8 cellular contexts compared by ENCODE assay signal in the genomic region with DNA sequence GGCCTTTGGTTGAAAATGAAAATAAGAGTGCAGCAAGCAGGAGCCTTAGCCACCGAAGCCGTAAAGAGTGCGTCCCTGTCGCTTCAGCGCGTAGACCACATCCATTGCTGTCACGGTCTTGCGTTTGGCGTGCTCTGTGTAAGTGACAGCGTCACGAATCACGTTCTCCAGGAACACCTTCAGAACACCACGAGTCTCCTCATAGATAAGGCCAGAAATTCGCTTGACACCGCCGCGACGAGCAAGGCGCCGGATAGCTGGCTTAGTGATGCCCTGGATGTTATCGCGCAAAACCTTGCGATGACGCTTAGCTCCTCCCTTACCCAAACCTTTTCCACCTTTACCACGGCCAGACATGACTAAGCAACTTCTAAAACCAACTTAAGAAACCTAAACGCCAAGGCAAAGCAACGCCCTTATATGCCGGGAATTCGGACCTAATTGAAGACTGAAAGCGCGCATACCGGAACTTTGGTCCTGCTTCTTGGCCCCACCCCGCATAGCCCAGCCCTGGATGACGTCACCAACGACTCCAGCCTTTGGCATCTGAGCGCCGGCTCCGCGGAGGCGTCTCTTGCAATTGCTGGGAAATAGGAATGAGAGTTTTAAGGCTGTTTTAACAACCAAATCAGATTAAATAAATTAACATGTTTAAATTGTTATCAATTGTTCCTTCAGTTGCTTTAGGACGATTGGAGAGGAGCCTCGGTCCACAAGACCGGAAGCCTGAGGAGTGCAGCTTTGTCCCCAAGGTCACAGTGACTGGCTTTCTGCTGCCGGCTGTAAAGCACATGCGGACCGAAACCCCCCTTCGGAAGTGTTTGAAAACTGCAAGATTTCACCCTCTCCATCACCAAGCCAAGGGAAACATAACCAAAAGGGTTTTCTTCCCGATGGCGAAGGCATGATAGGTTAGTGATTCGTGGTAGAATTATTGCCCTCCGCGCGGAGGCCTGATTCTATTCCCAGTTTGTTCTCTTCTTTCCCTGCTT.
DNase-seq lines count a peak whose midpoint lies in the region; ATAC-seq and FAIRE-seq lines count a peak whose summit lies in the region.

No MANE protein-coding gene starts in this region.

- H3K23ac ChIP-seq in mesendoderm (ENCODE audit: low read length), result peak overlapping the region; percentile 69

- peak overlapping the region; percentile 74 for H2BK5ac ChIP-seq in mesendoderm (ENCODE audit: low read length)

- H3K79me1 ChIP-seq in mesendoderm (ENCODE audit: low read length), result no peaks in the 10 kb centered on the region

- no peak overlapping the region for H2BK15ac ChIP-seq in mesendoderm (replicated peaks; ENCODE audit: low read depth)

- H3K27me3 ChIP-seq in endocrine pancreas (ENCODE audit: control insufficient read depth, insufficient read depth, low read length) (no peaks in the 10 kb centered on the region), mesendoderm (ENCODE audit: insufficient read depth, low read length, poor library complexity) (no peaks in the 10 kb centered on the region)

- H4K8ac ChIP-seq in mesendoderm (ENCODE audit: low read depth, low read length), result peak overlapping the region; percentile 30

- H3K18ac ChIP-seq in mesendoderm (ENCODE audit: low read length), result peak overlapping the region; percentile 95

- no peaks in the 10 kb centered on the region for H3K9me3 ChIP-seq in endocrine pancreas (ENCODE audit: control insufficient read depth, low read length)

- H3K36me3 ChIP-seq in endocrine pancreas (ENCODE audit: control insufficient read depth, insufficient read depth, low read length) (no peaks in the 10 kb centered on the region), mesendoderm (ENCODE audit: control insufficient read depth, insufficient read depth, low read length) (no peaks in the 10 kb centered on the region)

- no CpG with 5 or more reads among the region's 53 CpGs for WGBS in mesendoderm (ENCODE audit: extremely low coverage, insufficient coverage, low lambda C conversion rate)

- peak; percentile 77 for ATAC-seq in GM21381 (IDR thresholded peaks at IDR 0.05; ENCODE audit: unreplicated experiment)

- peak; percentile 58 for FAIRE-seq in HTR-8/SVneo (lab: Jason Lieb, UNC)

- H3K27ac ChIP-seq in mesendoderm (ENCODE audit: low read depth, low read length), result peak overlapping the region; percentile 74

- H3K9ac ChIP-seq in endocrine pancreas (ENCODE audit: control insufficient read depth, insufficient read depth, low read length) (peak overlapping the region; percentile 65), mesendoderm (ENCODE audit: low read length) (peak overlapping the region; percentile 98)

- H3K4me2 ChIP-seq in mesendoderm (ENCODE audit: low read length), result peak overlapping the region; percentile 66

- peak overlapping the region; percentile 97 for H3K56ac ChIP-seq in mesendoderm (ENCODE audit: low read length)

- peak overlapping the region; percentile 91 for H3K4ac ChIP-seq in mesendoderm (ENCODE audit: low read depth, low read length)

- H3K4me3 ChIP-seq in endocrine pancreas (ENCODE audit: control insufficient read depth, insufficient read depth, low read length) (peak overlapping the region; percentile 94), mesendoderm (ENCODE audit: low read length) (peak overlapping the region; percentile 93)

- no peak overlapping the region for H4K5ac ChIP-seq in mesendoderm (ENCODE audit: low read length)

- H3K4me1 ChIP-seq in endocrine pancreas (ENCODE audit: control insufficient read depth, insufficient read depth, low read length) (no peaks in the 10 kb centered on the region), mesendoderm (ENCODE audit: control insufficient read depth, low read depth, low read length) (no peaks in the 10 kb centered on the region)

- DNase-seq in COR-L47 (lab: John Stamatoyannopoulos, UW), result peak; percentile 99
- peak; percentile 84 for DNase-seq in HTR-8/SVneo (ENCODE audit: insufficient read length, low spot score)
- DNase-seq in NOMO-1 treated with dmso at 0.1 percent for 144 hours (lab: John Stamatoyannopoulos, UW; ENCODE audit: unreplicated experiment), result peak; percentile 93
- DNase-seq in activated CD8-positive, alpha-beta memory T cell treated with anti-CD3 and anti-CD28 coated beads, Interleukin-2, amount 50 U/mL, for 1 hour (ENCODE audit: extremely low read depth), result peak; percentile 95
- peak; percentile 100 for DNase-seq in mesendoderm
- DNase-seq in stimulated activated CD8-positive, alpha-beta memory T cell treated with anti-CD3 and anti-CD28 coated beads, Interleukin-12 subunit alpha, Interleukin-12 subunit beta, amount 100 ng/mL, for 4 hours (ENCODE audit: low read depth), result peak; percentile 85

- H2AK5ac ChIP-seq in mesendoderm (ENCODE audit: low read length), result no peak overlapping the region

- H3K79me2 ChIP-seq in mesendoderm (ENCODE audit: control insufficient read depth, insufficient read depth, low read length), result no peaks in the 10 kb centered on the region

- H2BK120ac ChIP-seq in mesendoderm (ENCODE audit: low read depth, low read length), result peak overlapping the region; percentile 24

Comparison
In these comparisons a context has a peak if more than half of its experiments do, and no peak if none do; other contexts are left out.
1. Peak in every context shown above with its lines: DNase-seq, ATAC-seq, H3K4me3 ChIP-seq and H3K27ac ChIP-seq.